In genomic region chr6:102813489-102814275, GRCh38 we compare ENCODE assay signal across 15 cellular contexts.
"Had no signal": no experiment of that assay in that cellular context is flagged by ENCODE, and none has a peak within 500 bp of the region (broad histone marks: within the 10 kb centered on the region; RNA-seq: fewer than 3 reads in every experiment).

No MANE protein-coding gene starts in this region.

- H3K4me1 Mint-ChIP-seq: activated naive CD8-positive, alpha-beta T cell treated with anti-CD3 and anti-CD28 coated beads, Interleukin-2, amount 50 U/mL, for 24 hours had no signal

- H3K9me3 Mint-ChIP-seq: activated naive CD8-positive, alpha-beta T cell treated with anti-CD3 and anti-CD28 coated beads, Interleukin-2, amount 50 U/mL, for 24 hours; activated T-helper 1 cell treated with anti-CD3 and anti-CD28 coated beads, Interleukin-12 subunit alpha, Interleukin-12 subunit beta, Interleukin-2, Interleukin-4 antibody, amounts not matched to agents 30 ng/mL and 10 ng/mL and 1 ng/mL, durations not matched to agents 14 hours and 24 hours and 36 hours; stimulated activated naive CD8-positive, alpha-beta T cell treated with anti-CD3 and anti-CD28 coated beads, Interleukin-15, Interleukin-2, amounts not matched to agents 100 ng/mL and 50 ng/mL, for 24 hours had no signal

- H3K27ac Mint-ChIP-seq: activated naive CD8-positive, alpha-beta T cell treated with anti-CD3 and anti-CD28 coated beads, Interleukin-2, amount 50 U/mL, for 24 hours; activated T-helper 1 cell treated with anti-CD3 and anti-CD28 coated beads, Interleukin-12 subunit alpha, Interleukin-12 subunit beta, Interleukin-2, Interleukin-4 antibody, amounts not matched to agents 30 ng/mL and 10 ng/mL and 1 ng/mL, durations not matched to agents 14 hours and 24 hours and 36 hours; stimulated activated naive CD8-positive, alpha-beta T cell treated with anti-CD3 and anti-CD28 coated beads, Interleukin-15, Interleukin-2, amounts not matched to agents 100 ng/mL and 50 ng/mL, for 24 hours had no signal

- H3K4me1 ChIP-seq: left lung had no signal

- H3K36me3 ChIP-seq: left lung, ovary, thoracic aorta had no signal

- H3K27me3 Mint-ChIP-seq: activated naive CD8-positive, alpha-beta T cell treated with anti-CD3 and anti-CD28 coated beads, Interleukin-2, amount 50 U/mL, for 24 hours; stimulated activated naive CD8-positive, alpha-beta T cell treated with anti-CD3 and anti-CD28 coated beads, Interleukin-15, Interleukin-2, amounts not matched to agents 100 ng/mL and 50 ng/mL, for 24 hours had no signal

- H3K27me3 ChIP-seq: left lung, ovary had no signal

- H3K27ac ChIP-seq: coronary artery, left lung, ovary, thoracic aorta had no signal

- ATAC-seq: activated naive CD8-positive, alpha-beta T cell treated with anti-CD3 and anti-CD28 coated beads, Interleukin-2, amount 50 U/mL, for 24 hours; left lung had no signal

- H3K4me3 ChIP-seq: coronary artery, left lung, ovary, thoracic aorta had no signal

- H3K9me3 ChIP-seq: left lung, ovary, thoracic aorta had no signal

- FAIRE-seq: astrocyte had no signal

- H3K4me3 Mint-ChIP-seq: activated naive CD8-positive, alpha-beta T cell treated with anti-CD3 and anti-CD28 coated beads, Interleukin-2, amount 50 U/mL, for 24 hours; activated T-helper 1 cell treated with anti-CD3 and anti-CD28 coated beads, Interleukin-12 subunit alpha, Interleukin-12 subunit beta, Interleukin-2, Interleukin-4 antibody, amounts not matched to agents 30 ng/mL and 10 ng/mL and 1 ng/mL, durations not matched to agents 14 hours and 24 hours and 36 hours; stimulated activated naive CD8-positive, alpha-beta T cell treated with anti-CD3 and anti-CD28 coated beads, Interleukin-15, Interleukin-2, amounts not matched to agents 100 ng/mL and 50 ng/mL, for 24 hours had no signal

- DNase-seq: activated CD4-positive, alpha-beta T cell treated with anti-CD3 and anti-CD28 coated beads for 48 hours; activated naive CD4-positive, alpha-beta T cell treated with Interleukin-2 at 50 U/mL for 16 hours; activated naive CD8-positive, alpha-beta T cell treated with anti-CD3 and anti-CD28 coated beads, Interleukin-2, amount 50 U/mL, for 24 hours; caudate nucleus; effector CD8-positive, alpha-beta T cell; left lung; mesenchymal stem cell; ovary; stimulated activated CD4-positive, alpha-beta T cell treated with anti-CD3 and anti-CD28 coated beads, Interleukin-15, amount 100 ng/mL, for 24 hours; stimulated activated CD4-positive, alpha-beta T cell treated with anti-CD3 and anti-CD28 coated beads, Interleukin-4, amount 100 ng/mL, for 24 hours had no signal
